Comparison of ENCODE assay signal across 16 cellular contexts in genomic region chr16:3738128-3738527, GRCh38.
"Had no signal": no experiment of that assay in that cellular context is flagged by ENCODE, and none has a peak within 500 bp of the region (broad histone marks: within the 10 kb centered on the region; RNA-seq: fewer than 3 reads in every experiment).

No MANE protein-coding gene starts in this region.

- H3K27me3 Mint-ChIP-seq: activated CD4-positive, alpha-beta memory T cell treated with anti-CD3 and anti-CD28 coated beads, Interleukin-2, amount 10 ng/mL, durations not matched to agents 7 days and 5 days; stimulated activated memory B cell treated with anti-CD40 and anti-IgM and Interleukin-4, amounts not matched to agents 10 μg/mL and 1 μg/mL and 100 μg/mL, for 72 hours had no signal

- H3K9me3 ChIP-seq: heart left ventricle, right lobe of liver had no signal

- DNase-seq: activated CD4-positive, alpha-beta memory T cell treated with anti-CD3 and anti-CD28 coated beads, Interleukin-2, amount 10 ng/mL, durations not matched to agents 7 days and 5 days; activated CD4-positive, alpha-beta T cell treated with anti-CD3 and anti-CD28 coated beads for 48 hours; activated CD4-positive, CD25-positive, alpha-beta regulatory T cell; activated gamma-delta T cell; amygdala; cortex of kidney; heart left ventricle; left ventricle myocardium superior; mammary epithelial cell; nucleus accumbens; right lobe of liver; small intestine; stimulated activated CD4-positive, alpha-beta T cell treated with anti-CD3 and anti-CD28 coated beads, Interleukin-2, amount 100 ng/mL, for 24 hours had no signal

- H3K27ac Mint-ChIP-seq: activated CD4-positive, alpha-beta memory T cell treated with anti-CD3 and anti-CD28 coated beads, Interleukin-2, amount 10 ng/mL, durations not matched to agents 7 days and 5 days; nephron; stimulated activated memory B cell treated with anti-CD40 and anti-IgM and Interleukin-4, amounts not matched to agents 10 μg/mL and 1 μg/mL and 100 μg/mL, for 72 hours had no signal

- H3K27me3 ChIP-seq: heart left ventricle, right lobe of liver had no signal

- H3K4me1 ChIP-seq: heart left ventricle had no signal

- H3K27ac ChIP-seq: heart left ventricle, right lobe of liver had no signal

- ATAC-seq: heart left ventricle; left ventricle myocardium superior; right lobe of liver; stimulated activated memory B cell treated with anti-CD40 and anti-IgM and Interleukin-4, amounts not matched to agents 10 μg/mL and 1 μg/mL and 100 μg/mL, for 72 hours had no signal

- H3K4me3 Mint-ChIP-seq: activated CD4-positive, alpha-beta memory T cell treated with anti-CD3 and anti-CD28 coated beads, Interleukin-2, amount 10 ng/mL, durations not matched to agents 7 days and 5 days; nephron; stimulated activated memory B cell treated with anti-CD40 and anti-IgM and Interleukin-4, amounts not matched to agents 10 μg/mL and 1 μg/mL and 100 μg/mL, for 72 hours had no signal

- H3K4me3 ChIP-seq: heart left ventricle, right lobe of liver had no signal

- FAIRE-seq: islet of Langerhans, small intestine had no signal

- H3K4me1 Mint-ChIP-seq: activated CD4-positive, alpha-beta memory T cell treated with anti-CD3 and anti-CD28 coated beads, Interleukin-2, amount 10 ng/mL, durations not matched to agents 7 days and 5 days; nephron; stimulated activated memory B cell treated with anti-CD40 and anti-IgM and Interleukin-4, amounts not matched to agents 10 μg/mL and 1 μg/mL and 100 μg/mL, for 72 hours had no signal

- H3K9me3 Mint-ChIP-seq: activated CD4-positive, alpha-beta memory T cell treated with anti-CD3 and anti-CD28 coated beads, Interleukin-2, amount 10 ng/mL, durations not matched to agents 7 days and 5 days; nephron; stimulated activated memory B cell treated with anti-CD40 and anti-IgM and Interleukin-4, amounts not matched to agents 10 μg/mL and 1 μg/mL and 100 μg/mL, for 72 hours had no signal
